ENCODE assay signal across 8 cellular contexts in genomic region chr14:45083979-45084722, GRCh38. TPM values are rescaled to one million over a fixed set of nuclear protein-coding genes. Genes with fewer than 3 reads are reported as not detected.
A peak's percentile ranks its signal among the peaks of the same experiment; 100 is the strongest.
DNase-seq lines count a peak whose midpoint lies in the region; ATAC-seq, FAIRE-seq and TF ChIP-seq lines count a peak whose summit lies in the region.

Gene PRPF39, plus strand, starts transcription at chr14:45084116. Its CDS starts 11,124 bp downstream, at chr14:45095240.

- H3K36me3 Mint-ChIP-seq in activated naive CD8-positive, alpha-beta T cell treated with anti-CD3 and anti-CD28 coated beads, Interleukin-2, amount 50 U/mL, for 24 hours (ENCODE audit: low read depth): peaks cover 25% of the 10 kb centered on the region

- DNase-seq in GM12891 (ENCODE audit: insufficient read length, low spot score): peak; percentile 93
- peak; percentile 97 to 98 (median 97) for DNase-seq in NCI-H1417 (lab: John Stamatoyannopoulos, UW)
- peak; percentile 90 for DNase-seq in SW480 (ENCODE audit: low spot score)
- DNase-seq in activated naive CD8-positive, alpha-beta T cell treated with anti-CD3 and anti-CD28 coated beads, Interleukin-2, amount 50 U/mL, for 24 hours: peak; percentile 96
- DNase-seq in Right ventricle myocardium superior: peak; percentile 97
- peak; percentile 95 to 99 (median 96) for DNase-seq in pancreas
- peak; percentile 96 to 97 for DNase-seq in thyroid gland

- intact Hi-C loops in Right ventricle myocardium superior (cut with DNase I): no loop called here
- intact Hi-C loops in pancreas (cut with DNase I): no loop called here
- intact Hi-C loops in thyroid gland (cut with DNase I): loop anchor here (10.0 kb wide), 1 partner anchor 51 kb away; the partner anchor contains the start of genes FANCM and FKBP3

- H3K27me3 ChIP-seq in pancreas: no peaks in the 10 kb centered on the region
- H3K27me3 ChIP-seq in thyroid gland: no peaks in the 10 kb centered on the region

- TF ChIP-seq POLR2A in GM12891 (IDR thresholded peaks at IDR 0.05; ENCODE audit: low read depth, low read length): peak; percentile 92
- TF ChIP-seq POLR2A in thyroid gland (IDR thresholded peaks at IDR 0.05): peak; percentile 65 to 91

- H3K36me3 ChIP-seq in pancreas (no peaks in the 10 kb centered on the region), thyroid gland (no peaks in the 10 kb centered on the region)

- H3K27ac ChIP-seq in pancreas (peak within 1 kb of the TSS; percentile 73 to 89 (median 79)), thyroid gland (peak within 1 kb of the TSS; percentile 59 to 71 (median 69))

- no peaks in the 10 kb centered on the region for H3K9me3 ChIP-seq in pancreas
- no peaks in the 10 kb centered on the region for H3K9me3 ChIP-seq in thyroid gland

- ATAC-seq in HG02763 (IDR thresholded peaks at IDR 0.05; ENCODE audit: unreplicated experiment) (peak; percentile 94), Right ventricle myocardium superior (ENCODE audit: poor library complexity) (peak; percentile 99), pancreas (peak; percentile 93 to 98 (median 97))
- peak; percentile 93 for ATAC-seq in activated naive CD8-positive, alpha-beta T cell treated with anti-CD3 and anti-CD28 coated beads, Interleukin-2, amount 50 U/mL, for 24 hours

- H3K4me3 ChIP-seq in pancreas (peak within 1 kb of the TSS; percentile 46 to 76 (median 59)), thyroid gland (replicated peaks in 1 of 3) (peak within 1 kb of the TSS; percentile 41 to 62 (median 50))

- FAIRE-seq in GM12891 (lab: Jason Lieb, UNC) (peak; percentile 92), pancreas (lab: Jason Lieb, UNC) (no peak)

- WGBS in pancreas, 2 donors: 0 to 1% methylated on average over 48 of the region's 48 CpGs
- 1% methylated on average over 11 to 27 of the region's 48 CpGs for WGBS in thyroid gland, 2 donors

- peak within 1 kb of the TSS; percentile 94 for H3K4me3 Mint-ChIP-seq in activated naive CD8-positive, alpha-beta T cell treated with anti-CD3 and anti-CD28 coated beads, Interleukin-2, amount 50 U/mL, for 24 hours

- H3K4me1 ChIP-seq in pancreas: peaks cover 13 to 36% (median 25%) of the 10 kb centered on the region in 3 donors
- peaks cover 5 to 24% of the 10 kb centered on the region in 2 donors for H3K4me1 ChIP-seq in thyroid gland

- H3K9me3 Mint-ChIP-seq in activated naive CD8-positive, alpha-beta T cell treated with anti-CD3 and anti-CD28 coated beads, Interleukin-2, amount 50 U/mL, for 24 hours: no peaks in the 10 kb centered on the region

- peak within 1 kb of the TSS; percentile 93 for H3K27ac Mint-ChIP-seq in activated naive CD8-positive, alpha-beta T cell treated with anti-CD3 and anti-CD28 coated beads, Interleukin-2, amount 50 U/mL, for 24 hours

- peaks cover 50% of the 10 kb centered on the region for H3K4me1 Mint-ChIP-seq in activated naive CD8-positive, alpha-beta T cell treated with anti-CD3 and anti-CD28 coated beads, Interleukin-2, amount 50 U/mL, for 24 hours

- TF ChIP-seq CTCF in pancreas (IDR thresholded peaks at IDR 0.05) (no peak), thyroid gland (IDR thresholded peaks at IDR 0.05) (no peak)

- H3K27me3 Mint-ChIP-seq in activated naive CD8-positive, alpha-beta T cell treated with anti-CD3 and anti-CD28 coated beads, Interleukin-2, amount 50 U/mL, for 24 hours: no peaks in the 10 kb centered on the region

TF ChIP-seq in GM12891, 5 proteins besides CTCF, POLR2A, EP300 and RAD21:
- TF ChIP-seq TAF1 (IDR thresholded peaks at IDR 0.05; ENCODE audit: low read depth, low read length) (peak; percentile 52; the same call in 1 of the 2 replicates), SPI1 (IDR thresholded peaks at IDR 0.05; ENCODE audit: low read depth, low read length) (no peak), POLR2AphosphoS5 (IDR thresholded peaks at IDR 0.05; ENCODE audit: low read depth, low read length) (peak; percentile 95), POU2F2 (IDR thresholded peaks at IDR 0.05; ENCODE audit: low read depth, low read length) (no peak), PAX5 (IDR thresholded peaks at IDR 0.05; ENCODE audit: insufficient read depth, low read length, severe bottlenecking) (no peak)
TF ChIP-seq in GM12891: peak in this region for 2.

RNA-seq across cellular contexts. Expression of gene PRPF39, which starts in this region (rescaled TPM):
- polyA plus RNA-seq in GM12891 (2012; ENCODE audit: low read depth, missing spikeins): 19.9 TPM
- total RNA-seq in Right ventricle myocardium superior: 12.9 TPM
- 10 to 100 TPM; 13.2 to 25.4 (median 22.2) TPM for total RNA-seq in pancreas
- polyA plus RNA-seq in pancreas: 10 to 100 TPM; 27.0 to 36.8 TPM
- 10 to 100 TPM; 33.2 to 47.0 (median 37.6) TPM for total RNA-seq in thyroid gland

Comparison
In these comparisons a context has a peak if more than half of its experiments do, and no peak if none do; other contexts are left out.
1. Peak in every context shown above with its lines: DNase-seq, ATAC-seq, H3K4me3 ChIP-seq and H3K27ac ChIP-seq.